16 cellular contexts compared by ENCODE assay signal in genomic region chr2:27893031-27893430, GRCh38. TPM values are rescaled to one million over a fixed set of nuclear protein-coding genes. Genes with fewer than 3 reads are reported as not detected.
A peak's percentile ranks its signal among the peaks of the same experiment; 100 is the strongest.
DNase-seq lines count a peak whose midpoint lies in the region; ATAC-seq and TF ChIP-seq lines count a peak whose summit lies in the region.
"Had no signal": no experiment of that assay in that cellular context is flagged by ENCODE, and none has a peak within 500 bp of the region (broad histone marks: within the 10 kb centered on the region; RNA-seq: fewer than 3 reads in every experiment).

No MANE protein-coding gene starts in this region.

- peak overlapping the region; percentile 99 for H3K4me3 Mint-ChIP-seq in activated CD4-positive, alpha-beta T cell treated with anti-CD3 and anti-CD28 coated beads for 36 hours
- no peak overlapping the region for H3K4me3 Mint-ChIP-seq in CD8-positive, alpha-beta T cell
- H3K4me3 Mint-ChIP-seq in activated CD8-positive, alpha-beta T cell treated with anti-CD3 and anti-CD28 coated beads for 36 hours: peak overlapping the region; percentile 90
- H3K4me3 Mint-ChIP-seq in naive thymus-derived CD8-positive, alpha-beta T cell: no peak overlapping the region

- H3K27ac ChIP-seq in CD8-positive, alpha-beta T cell (ENCODE audit: low read depth, low read length): no peak overlapping the region
- H3K27ac ChIP-seq in foreskin keratinocyte (no peak overlapping the region), testis (no peak overlapping the region)
- H3K27ac ChIP-seq: right lobe of liver, SK-N-MC had no signal

- H3K27ac Mint-ChIP-seq in activated CD4-positive, alpha-beta T cell treated with anti-CD3 and anti-CD28 coated beads for 36 hours: peak overlapping the region; percentile 99
- peak overlapping the region; percentile 68 for H3K27ac Mint-ChIP-seq in CD8-positive, alpha-beta T cell
- H3K27ac Mint-ChIP-seq in activated CD8-positive, alpha-beta T cell treated with anti-CD3 and anti-CD28 coated beads for 36 hours: peak overlapping the region; percentile 100
- peak overlapping the region in 8 of 10 donors; percentile 53 to 100 (median 99) for H3K27ac Mint-ChIP-seq in naive thymus-derived CD8-positive, alpha-beta T cell

- no peaks in the 10 kb centered on the region for H3K27me3 ChIP-seq in CD8-positive, alpha-beta T cell (ENCODE audit: insufficient read depth, low read length)
- H3K27me3 ChIP-seq in foreskin keratinocyte: no peaks in the 10 kb centered on the region
- H3K27me3 ChIP-seq in testis: no peaks in the 10 kb centered on the region
- H3K27me3 ChIP-seq: right lobe of liver, transverse colon had no signal

- no peak for ATAC-seq in activated CD4-positive, alpha-beta T cell treated with anti-CD3 and anti-CD28 coated beads for 36 hours
- no peak for ATAC-seq in CD8-positive, alpha-beta T cell
- ATAC-seq in activated CD8-positive, alpha-beta T cell treated with anti-CD3 and anti-CD28 coated beads for 36 hours: no peak
- ATAC-seq in naive thymus-derived CD8-positive, alpha-beta T cell: no peak
- no peak for ATAC-seq in foreskin keratinocyte
- no peak for ATAC-seq in HG02763 (IDR thresholded peaks at IDR 0.05; ENCODE audit: unreplicated experiment)
- ATAC-seq: right lobe of liver had no signal

- H3K27me3 Mint-ChIP-seq in activated CD4-positive, alpha-beta T cell treated with anti-CD3 and anti-CD28 coated beads for 36 hours: no peaks in the 10 kb centered on the region
- H3K27me3 Mint-ChIP-seq in CD8-positive, alpha-beta T cell (ENCODE audit: low read depth): peaks cover 2% of the 10 kb centered on the region
- peaks cover 4% of the 10 kb centered on the region for H3K27me3 Mint-ChIP-seq in activated CD8-positive, alpha-beta T cell treated with anti-CD3 and anti-CD28 coated beads for 36 hours
- peaks cover 0 to 6% (median 0%) of the 10 kb centered on the region in 5 donors for H3K27me3 Mint-ChIP-seq in naive thymus-derived CD8-positive, alpha-beta T cell

- H3K9me3 ChIP-seq in CD8-positive, alpha-beta T cell (ENCODE audit: low read length): no peaks in the 10 kb centered on the region
- H3K9me3 ChIP-seq in testis: no peaks in the 10 kb centered on the region
- H3K9me3 ChIP-seq: right lobe of liver, transverse colon had no signal

- POLR2A ChIA-PET in activated CD4-positive, alpha-beta T cell treated with anti-CD3 and anti-CD28 coated beads for 36 hours (lab: Charles Lee): interaction anchor here (0.6 kb wide), 1 partner anchor 899 kb away, joined by 3 read pairs; no protein-coding TSS in a partner anchor
- POLR2A ChIA-PET in CD8-positive, alpha-beta T cell (lab: Charles Lee): no interaction called here
- POLR2A ChIA-PET in activated CD8-positive, alpha-beta T cell treated with anti-CD3 and anti-CD28 coated beads for 36 hours (lab: Charles Lee): interaction anchor here (1.0 kb wide), 1 partner anchor 8 kb away, joined by 4 read pairs; no protein-coding TSS in a partner anchor
- POLR2A ChIA-PET in naive thymus-derived CD8-positive, alpha-beta T cell (lab: Charles Lee): no interaction called here

- DNase-seq in activated CD4-positive, alpha-beta T cell treated with anti-CD3 and anti-CD28 coated beads for 36 hours: no peak
- no peak for DNase-seq in activated CD4-positive, alpha-beta T cell treated with anti-CD3 and anti-CD28 coated beads for 48 hours
- no peak for DNase-seq in CD8-positive, alpha-beta T cell
- DNase-seq in activated CD8-positive, alpha-beta T cell treated with anti-CD3 and anti-CD28 coated beads for 36 hours: no peak
- DNase-seq in naive thymus-derived CD8-positive, alpha-beta T cell: no peak
- no peak for DNase-seq in foreskin keratinocyte
- no peak for DNase-seq in testis
- DNase-seq: 8988T; kidney; NCI-H1930; NCI-H524; right lobe of liver; stimulated activated CD4-positive, alpha-beta T cell treated with anti-CD3 and anti-CD28 coated beads, Interleukin-1b, Interleukin-23, amount 100 ng/mL, for 48 hours; transverse colon had no signal

- H3K9me3 Mint-ChIP-seq in activated CD4-positive, alpha-beta T cell treated with anti-CD3 and anti-CD28 coated beads for 36 hours (ENCODE audit: low read depth): peaks cover 2% of the 10 kb centered on the region
- H3K9me3 Mint-ChIP-seq in CD8-positive, alpha-beta T cell: no peaks in the 10 kb centered on the region
- no peaks in the 10 kb centered on the region for H3K9me3 Mint-ChIP-seq in activated CD8-positive, alpha-beta T cell treated with anti-CD3 and anti-CD28 coated beads for 36 hours
- H3K9me3 Mint-ChIP-seq in naive thymus-derived CD8-positive, alpha-beta T cell: peaks cover 0 to 4% (median 0%) of the 10 kb centered on the region in 9 donors

- peaks cover 27% of the 10 kb centered on the region for H3K4me1 ChIP-seq in CD8-positive, alpha-beta T cell (ENCODE audit: insufficient read depth, low read length)
- H3K4me1 ChIP-seq in foreskin keratinocyte (peaks cover 4% of the 10 kb centered on the region), testis (peaks cover 4% of the 10 kb centered on the region)

- TF ChIP-seq POLR2A in testis (IDR thresholded peaks at IDR 0.05): no peak

- CTCF ChIA-PET in activated CD4-positive, alpha-beta T cell treated with anti-CD3 and anti-CD28 coated beads for 36 hours (lab: Charles Lee): interaction anchor here (1.1 kb wide), 1 partner anchor 21 kb away, joined by 5 read pairs; no protein-coding TSS in a partner anchor
- CTCF ChIA-PET in CD8-positive, alpha-beta T cell (lab: Charles Lee): interaction anchor here (1.0 kb wide), 1 partner anchor 528 kb away, joined by 3 read pairs; no protein-coding TSS in a partner anchor
- CTCF ChIA-PET in activated CD8-positive, alpha-beta T cell treated with anti-CD3 and anti-CD28 coated beads for 36 hours (lab: Charles Lee): interaction anchor here (1.6 kb wide), 1 partner anchor 8 kb away, joined by 5 read pairs; no protein-coding TSS in a partner anchor

- peaks cover 54% of the 10 kb centered on the region for H3K36me3 Mint-ChIP-seq in activated CD4-positive, alpha-beta T cell treated with anti-CD3 and anti-CD28 coated beads for 36 hours (ENCODE audit: low read depth)
- peaks cover 52% of the 10 kb centered on the region for H3K36me3 Mint-ChIP-seq in CD8-positive, alpha-beta T cell
- H3K36me3 Mint-ChIP-seq in activated CD8-positive, alpha-beta T cell treated with anti-CD3 and anti-CD28 coated beads for 36 hours (ENCODE audit: low read depth): peaks cover 58% of the 10 kb centered on the region
- H3K36me3 Mint-ChIP-seq in naive thymus-derived CD8-positive, alpha-beta T cell: peaks cover 0 to 41% (median 30%) of the 10 kb centered on the region in 3 donors

- 76 to 81% methylated on average over 3 of the region's 3 CpGs for WGBS in testis, 2 donors

- H3K4me1 Mint-ChIP-seq in activated CD4-positive, alpha-beta T cell treated with anti-CD3 and anti-CD28 coated beads for 36 hours: peaks cover 80% of the 10 kb centered on the region
- H3K4me1 Mint-ChIP-seq in CD8-positive, alpha-beta T cell (ENCODE audit: low read depth): peaks cover 73% of the 10 kb centered on the region
- peaks cover 82% of the 10 kb centered on the region for H3K4me1 Mint-ChIP-seq in activated CD8-positive, alpha-beta T cell treated with anti-CD3 and anti-CD28 coated beads for 36 hours (ENCODE audit: low read depth)
- peaks cover 36 to 82% (median 69%) of the 10 kb centered on the region in 4 donors for H3K4me1 Mint-ChIP-seq in naive thymus-derived CD8-positive, alpha-beta T cell

- TF ChIP-seq CTCF in CD8-positive, alpha-beta T cell (IDR thresholded peaks at IDR 0.05): no peak
- no peak for TF ChIP-seq CTCF in activated CD8-positive, alpha-beta T cell treated with anti-CD3 and anti-CD28 coated beads for 36 hours (IDR thresholded peaks at IDR 0.05)
- TF ChIP-seq CTCF in foreskin keratinocyte (conservative IDR thresholded peaks at IDR 0.05) (no peak), testis (IDR thresholded peaks at IDR 0.05) (no peak)

- H3K36me3 ChIP-seq in CD8-positive, alpha-beta T cell (ENCODE audit: insufficient read depth, low read length): peaks cover 13% of the 10 kb centered on the region
- no peaks in the 10 kb centered on the region for H3K36me3 ChIP-seq in testis (ENCODE audit: low read depth, missing control alignments)

- H3K4me3 ChIP-seq in CD8-positive, alpha-beta T cell (ENCODE audit: low read depth, low read length): no peak overlapping the region
- no peak overlapping the region for H3K4me3 ChIP-seq in testis
- H3K4me3 ChIP-seq: right lobe of liver, SK-N-MC, transverse colon had no signal

- intact Hi-C loops in activated CD4-positive, alpha-beta T cell treated with anti-CD3 and anti-CD28 coated beads for 36 hours (cut with DNase I, micrococcal nuclease): loop anchor here (1.0 to 10.0 kb wide), 6 partner anchors 9 to 1224 kb away; partner anchors contain the start of genes CLIP4 (in 1 of the 2), EIF2B4 (in 1 of the 2) and SNX17 (in 1 of the 2)
- intact Hi-C loops in CD8-positive, alpha-beta T cell (cut with DNase I, micrococcal nuclease): loop anchor here (5.0 to 10.0 kb wide), 9 partner anchors 69 to 1119 kb away; partner anchors contain the start of genes ATRAID (in 1 of the 2), CAD (in 1 of the 2), IFT172 (in 1 of the 2) and NRBP1 (in 1 of the 2)
- intact Hi-C loops in activated CD8-positive, alpha-beta T cell treated with anti-CD3 and anti-CD28 coated beads for 36 hours (cut with micrococcal nuclease): loop anchor here (5.0 kb wide), 1 partner anchor 59 kb away; no protein-coding TSS in a partner anchor
- intact Hi-C loops in testis (cut with DNase I; ENCODE audit: low total_unique reads): no loop called here

RNA-seq across cellular contexts. Expression of gene BABAM2, which starts 2.5 kb away (rescaled TPM):
- total RNA-seq in activated CD4-positive, alpha-beta T cell treated with anti-CD3 and anti-CD28 coated beads for 36 hours: 10 to 100 TPM; 58.4 to 81.1 TPM
- 10 to 100 TPM; 26.3 to 33.1 TPM for total RNA-seq in CD8-positive, alpha-beta T cell
- 10 to 100 TPM; 66.8 to 68.4 TPM for total RNA-seq in activated CD8-positive, alpha-beta T cell treated with anti-CD3 and anti-CD28 coated beads for 36 hours
- total RNA-seq in naive thymus-derived CD8-positive, alpha-beta T cell: 10 to 100 TPM; 29.6 to 32.2 TPM
- polyA plus RNA-seq in naive thymus-derived CD8-positive, alpha-beta T cell: 10 to 100 TPM; 50.5 to 60.2 (median 56.2) TPM
- total RNA-seq in foreskin keratinocyte (26.6 and 26.7 TPM in 2 replicates), testis (10 to 100 TPM; 49.2 to 59.1 TPM)
- polyA plus RNA-seq in foreskin keratinocyte (22.6 and 26.9 TPM in 2 replicates), testis (ENCODE audit: insufficient read depth, low read depth, low replicate concordance) (70.6 TPM)

RNA-seq across cellular contexts. Expression of gene RBKS, which starts 2.8 kb away (rescaled TPM):
- total RNA-seq in activated CD4-positive, alpha-beta T cell treated with anti-CD3 and anti-CD28 coated beads for 36 hours: 1 to 10 TPM; 4.6 to 6.4 TPM
- total RNA-seq in CD8-positive, alpha-beta T cell: 1 to 10 TPM; 5.9 to 6.3 TPM
- total RNA-seq in activated CD8-positive, alpha-beta T cell treated with anti-CD3 and anti-CD28 coated beads for 36 hours: 1 to 10 TPM; 7.2 to 8.9 TPM
- total RNA-seq in naive thymus-derived CD8-positive, alpha-beta T cell: 1 to 10 TPM; 1.5 to 1.8 TPM
- 1 to 10 TPM; 2.4 to 4.8 (median 3.0) TPM for polyA plus RNA-seq in naive thymus-derived CD8-positive, alpha-beta T cell
- total RNA-seq in foreskin keratinocyte (0.99 and 1.1 TPM in 2 replicates), testis (1 to 10 TPM; 6.1 to 6.3 TPM)
- polyA plus RNA-seq in foreskin keratinocyte (1.3 and 1.5 TPM in 2 replicates), testis (ENCODE audit: insufficient read depth, low read depth, low replicate concordance) (18.4 TPM)

Comparison
In these comparisons a context has a peak if more than half of its experiments do, and no peak if none do; other contexts are left out.
1. H3K4me3 Mint-ChIP-seq: peak in activated CD4-positive, alpha-beta T cell treated with anti-CD3 and anti-CD28 coated beads for 36 hours (single experiment) and activated CD8-positive, alpha-beta T cell treated with anti-CD3 and anti-CD28 coated beads for 36 hours (single experiment); none in CD8-positive, alpha-beta T cell (single experiment) and naive thymus-derived CD8-positive, alpha-beta T cell (0 of 10).
2. POLR2A ChIA-PET loops: an anchor here in activated CD4-positive, alpha-beta T cell treated with anti-CD3 and anti-CD28 coated beads for 36 hours (0.6 kb wide) and activated CD8-positive, alpha-beta T cell treated with anti-CD3 and anti-CD28 coated beads for 36 hours (1.0 kb wide); none called in CD8-positive, alpha-beta T cell and naive thymus-derived CD8-positive, alpha-beta T cell.
3. Peak in every context shown above with its lines, with median percentiles within 50 percentile points of each other: H3K27ac Mint-ChIP-seq.